In the genomic region with DNA sequence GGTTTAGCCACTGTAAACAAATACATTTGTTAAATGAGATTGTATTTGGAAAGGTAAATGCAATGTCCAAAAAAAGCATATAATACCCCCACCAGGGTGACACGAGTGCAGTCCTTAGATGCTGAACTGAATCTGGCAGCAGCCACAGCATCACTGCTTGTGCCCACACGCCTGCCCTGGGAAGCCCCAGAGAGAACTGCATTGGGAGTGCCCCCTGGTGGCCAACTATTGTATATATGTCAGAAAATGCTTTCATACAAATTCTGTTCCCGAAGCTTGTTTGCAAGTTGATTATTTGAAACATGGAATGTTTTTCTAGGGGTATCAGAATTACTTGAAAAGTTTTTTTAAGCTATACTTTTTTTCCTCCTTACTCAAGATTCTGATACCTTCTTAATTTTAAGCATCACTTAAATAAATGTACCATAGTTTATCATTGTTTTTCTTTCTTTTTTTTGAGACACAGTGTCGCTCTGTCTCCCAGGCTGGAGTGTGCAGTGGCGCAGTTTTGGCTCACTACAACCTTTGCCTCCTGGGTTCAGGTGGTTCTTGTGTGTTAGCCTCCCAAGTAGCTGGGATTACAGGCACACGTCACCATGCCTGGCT, we compare ENCODE assay signal across 8 cellular contexts. TPM values are rescaled to one million over a fixed set of nuclear protein-coding genes. Genes with fewer than 3 reads are reported as not detected.
DNase-seq lines count a peak whose midpoint lies in the region; ATAC-seq and FAIRE-seq lines count a peak whose summit lies in the region.

No MANE protein-coding gene starts in this region.

- ATAC-seq in HG03280 (IDR thresholded peaks at IDR 0.05; ENCODE audit: unreplicated experiment) (peak; percentile 87), left lobe of liver (peak; percentile 96)
- peak; percentile 90 for ATAC-seq in central memory CD8-positive, alpha-beta T cell (replicated peaks; ENCODE audit: extremely low read depth, poor library complexity, severe bottlenecking)

- peak; percentile 88 for FAIRE-seq in GM19239 (lab: Jason Lieb, UNC)

- H3K27me3 Mint-ChIP-seq in central memory CD8-positive, alpha-beta T cell: no peaks in the 10 kb centered on the region

- no peaks in the 10 kb centered on the region for H3K9me3 Mint-ChIP-seq in central memory CD8-positive, alpha-beta T cell

- H3K4me1 Mint-ChIP-seq in central memory CD8-positive, alpha-beta T cell: no peaks in the 10 kb centered on the region

- H3K27ac Mint-ChIP-seq in central memory CD8-positive, alpha-beta T cell (ENCODE audit: low read depth): no peak overlapping the region

- DNase-seq in CD1c-positive myeloid dendritic cell (ENCODE audit: extremely low spot score): peak; percentile 86
- peak; percentile 63 for DNase-seq in GM19239 (ENCODE audit: insufficient read length, low spot score)
- DNase-seq in NCI-H446 treated with DMSO at 0.1 percent for 48 hours (lab: John Stamatoyannopoulos, UW): peak; percentile 40
- DNase-seq in activated CD4-positive, CD25-positive, alpha-beta regulatory T cell treated with anti-CD3 and anti-CD28 coated beads, Interleukin-2, amount 50 U/mL, for 72 hours: peak; percentile 83
- DNase-seq in central memory CD8-positive, alpha-beta T cell (ENCODE audit: low spot score in 2 of 2): peak; percentile 69 to 78
- DNase-seq in left lobe of liver (ENCODE audit: low spot score): peak; percentile 80
- DNase-seq in stimulated activated CD4-positive, alpha-beta T cell treated with anti-CD3 and anti-CD28 coated beads, TNF-alpha, amount 100 ng/mL, for 4 hours (ENCODE audit: low read depth in 3 of 3): peak; percentile 58 to 67 (median 65)

- peaks cover 2% of the 10 kb centered on the region for H3K36me3 Mint-ChIP-seq in central memory CD8-positive, alpha-beta T cell (ENCODE audit: insufficient read depth)

- no peak overlapping the region for H3K4me3 Mint-ChIP-seq in central memory CD8-positive, alpha-beta T cell

RNA-seq across cellular contexts. Expression of gene LANCL2, which starts 50.1 kb away (rescaled TPM):
- 8.5 TPM for total RNA-seq in left lobe of liver

Comparison
In these comparisons a context has a peak if more than half of its experiments do, and no peak if none do; other contexts are left out.
1. Peak in every context shown above with its lines: DNase-seq and ATAC-seq.